In genomic region chr20:41423026-41423425, GRCh38 we compare ENCODE assay signal across 23 cellular contexts. TPM values are rescaled to one million over a fixed set of nuclear protein-coding genes. Genes with fewer than 3 reads are reported as not detected.
"Had no signal": no experiment of that assay in that cellular context is flagged by ENCODE, and none has a peak within 500 bp of the region (broad histone marks: within the 10 kb centered on the region; RNA-seq: fewer than 3 reads in every experiment).

No MANE protein-coding gene starts in this region.

- H3K4me1 ChIP-seq: prostate gland, thyroid gland had no signal

- H3K27me3 ChIP-seq: esophagus squamous epithelium, ovary, right atrium auricular region, thyroid gland, upper lobe of right lung had no signal

- H3K4me3 ChIP-seq: esophagus squamous epithelium, ovary, prostate gland, right atrium auricular region, thyroid gland, upper lobe of right lung had no signal

- DNase-seq: activated CD4-positive, alpha-beta T cell treated with anti-CD3 and anti-CD28 coated beads for 1 hour; activated CD4-positive, alpha-beta T cell treated with anti-CD3 and anti-CD28 coated beads, Interleukin-2, amount 50 U/mL, for 4 hours; activated gamma-delta T cell; activated naive CD4-positive, alpha-beta T cell treated with anti-CD3 and anti-CD28 coated beads, Interleukin-2, amount 50 U/mL, for 16 hours; activated naive CD8-positive, alpha-beta T cell treated with anti-CD3 and anti-CD28 coated beads, Interleukin-2, amount 50 U/mL, for 24 hours; anterior cingulate cortex; caudate nucleus; esophagus squamous epithelium; glutamatergic neuron; hippocampal formation; left ventricle myocardium superior; mammary epithelial cell; naive thymus-derived CD8-positive, alpha-beta T cell; ovary; stimulated activated CD4-positive, alpha-beta T cell treated with anti-CD3 and anti-CD28 coated beads, Interleukin-4, amount 100 ng/mL, for 24 hours; stimulated activated naive CD4-positive, alpha-beta T cell treated with Interleukin-2 at 50 U/mL for 16 hours; substantia nigra; T-cell; thyroid gland; upper lobe of right lung had no signal

- H3K27ac ChIP-seq: esophagus squamous epithelium, ovary, prostate gland, right atrium auricular region, thyroid gland, upper lobe of right lung had no signal

- H3K9me3 ChIP-seq: esophagus squamous epithelium, ovary, prostate gland, right atrium auricular region, thyroid gland, upper lobe of right lung had no signal

- ATAC-seq: activated naive CD8-positive, alpha-beta T cell treated with anti-CD3 and anti-CD28 coated beads, Interleukin-2, amount 50 U/mL, for 24 hours; left ventricle myocardium superior; naive thymus-derived CD8-positive, alpha-beta T cell; SK-N-SH treated with all-trans-retinoic acid at 6 μM for 48 hours; T-cell; upper lobe of right lung had no signal

- H3K36me3 ChIP-seq: ovary had no signal

RNA-seq across cellular contexts. Expression of gene EMILIN3, which starts 56.4 kb away (rescaled TPM):
- total RNA-seq: mammary epithelial cell; naive thymus-derived CD8-positive, alpha-beta T cell; T-cell; upper lobe of right lung had no signal
